ENCODE assay signal across 1 cellular context in the genomic region with DNA sequence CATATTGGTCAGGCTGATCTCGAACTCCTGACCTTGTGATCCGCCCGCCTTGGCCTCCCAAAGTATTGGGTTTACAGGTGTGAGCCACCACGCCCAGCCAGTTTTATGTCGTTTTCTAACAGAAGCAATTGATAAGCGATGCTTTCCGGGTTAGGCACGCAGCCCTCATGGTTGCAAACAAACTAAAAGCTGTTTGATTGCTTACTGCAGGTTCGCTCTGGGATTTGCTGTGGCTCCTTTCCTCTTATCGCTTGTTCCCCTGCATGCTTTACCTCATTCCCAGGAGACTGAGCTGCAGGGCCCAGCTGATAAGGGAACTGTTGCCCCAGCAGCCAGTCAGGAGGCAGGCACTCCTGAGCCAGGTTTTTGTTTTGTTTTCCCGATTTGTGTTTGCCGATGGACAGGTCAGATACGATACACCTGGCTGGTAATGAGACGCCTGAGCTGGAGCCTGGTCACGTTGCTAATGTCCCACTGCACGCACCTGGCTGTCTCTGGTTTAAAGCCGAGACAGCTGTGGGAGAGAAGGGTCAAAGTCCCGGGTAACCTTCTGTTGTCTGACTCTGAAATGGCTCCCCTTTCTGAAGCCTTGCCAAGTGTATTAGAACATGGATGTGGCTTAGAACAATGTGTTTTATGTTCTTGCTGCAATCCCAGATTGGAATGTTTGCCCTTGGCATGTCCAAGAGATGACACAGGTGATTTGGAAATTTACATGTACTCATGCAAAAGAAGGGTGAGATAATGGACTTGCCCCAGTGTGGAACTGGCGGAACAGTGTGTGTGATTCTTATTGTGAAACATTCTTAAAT.
TF ChIP-seq lines count a peak whose summit lies in the region.

No MANE protein-coding gene starts in this region.

TF ChIP-seq in liver, 16 proteins besides CTCF, POLR2A, EP300 and RAD21 (continued from another document):
- TF ChIP-seq GABPA (IDR thresholded peaks at IDR 0.05 in 1 of 2, conservative IDR thresholded peaks at IDR 0.05 in 1 of 2) = peak in 1 of 2 donors; percentile 65
- peak; percentile 68 for TF ChIP-seq FOXA2 (IDR thresholded peaks at IDR 0.05)
- peak; percentile 27 to 46 for TF ChIP-seq EGR1 (IDR thresholded peaks at IDR 0.05; ENCODE audit: low read depth in 2 of 2)
- TF ChIP-seq HNF4A (conservative IDR thresholded peaks at IDR 0.05) = peak; percentile 97
- TF ChIP-seq RXRA (IDR thresholded peaks at IDR 0.05) = peak; percentile 94 to 96
- TF ChIP-seq, protein P1, sequence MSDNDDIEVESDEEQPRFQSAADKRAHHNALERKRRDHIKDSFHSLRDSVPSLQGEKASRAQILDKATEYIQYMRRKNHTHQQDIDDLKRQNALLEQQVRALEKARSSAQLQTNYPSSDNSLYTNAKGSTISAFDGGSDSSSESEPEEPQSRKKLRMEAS (IDR thresholded peaks at IDR 0.05) = peak; percentile 82
- peak; percentile 99 for TF ChIP-seq SP1 (IDR thresholded peaks at IDR 0.05)
- TF ChIP-seq, protein P2, sequence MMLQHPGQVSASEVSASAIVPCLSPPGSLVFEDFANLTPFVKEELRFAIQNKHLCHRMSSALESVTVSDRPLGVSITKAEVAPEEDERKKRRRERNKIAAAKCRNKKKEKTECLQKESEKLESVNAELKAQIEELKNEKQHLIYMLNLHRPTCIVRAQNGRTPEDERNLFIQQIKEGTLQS (IDR thresholded peaks at IDR 0.05) = peak; percentile 87
- TF ChIP-seq TAF1 (conservative IDR thresholded peaks at IDR 0.05) = no peak
- peak; percentile 82 for TF ChIP-seq NR2F2 (IDR thresholded peaks at IDR 0.05)
